ENCODE assay signal across 8 cellular contexts in genomic region chr17:4934173-4934979, GRCh38. TPM values are rescaled to one million over a fixed set of nuclear protein-coding genes. Genes with fewer than 3 reads are reported as not detected.
DNase-seq lines count a peak whose midpoint lies in the region; TF ChIP-seq lines count a peak whose summit lies in the region.

No MANE protein-coding gene starts in this region.

- peak overlapping the region; percentile 71 for H3K9ac ChIP-seq in mesenchymal stem cell (ENCODE audit: low read length)

- H3K9me3 Mint-ChIP-seq in activated naive CD4-positive, alpha-beta T cell treated with anti-CD3 and anti-CD28 coated beads, Interleukin-2, amount 10 ng/mL, durations not matched to agents 7 days and 5 days = no peaks in the 10 kb centered on the region
- H3K9me3 Mint-ChIP-seq in brain = peaks cover 0 to 3% (median 0%) of the 10 kb centered on the region in 5 experiments

- peak overlapping the region; percentile 73 for H3K27ac Mint-ChIP-seq in activated naive CD4-positive, alpha-beta T cell treated with anti-CD3 and anti-CD28 coated beads, Interleukin-2, amount 10 ng/mL, durations not matched to agents 7 days and 5 days
- peak overlapping the region; percentile 67 to 92 (median 83) for H3K27ac Mint-ChIP-seq in brain

- peak overlapping the region; percentile 60 for H2AFZ ChIP-seq in mesenchymal stem cell (ENCODE audit: low read depth, low read length)

- H2BK15ac ChIP-seq in mesenchymal stem cell (ENCODE audit: low read depth, poor library complexity, severe bottlenecking) = no peak overlapping the region

- H3K27me3 ChIP-seq in mesenchymal stem cell (ENCODE audit: control insufficient read depth in 1 of 2, insufficient read depth in 1 of 2, low read length in 2 of 2) = no peaks in the 10 kb centered on the region

- peak overlapping the region in 1 of 2 experiments; percentile 59 for H3K4me3 ChIP-seq in mesenchymal stem cell (ENCODE audit: insufficient read depth in 1 of 2, low read depth in 1 of 2, low read length in 2 of 2)

- H3K36me3 Mint-ChIP-seq in activated naive CD4-positive, alpha-beta T cell treated with anti-CD3 and anti-CD28 coated beads, Interleukin-2, amount 10 ng/mL, durations not matched to agents 7 days and 5 days = peaks cover 43% of the 10 kb centered on the region
- peaks cover 17% of the 10 kb centered on the region for H3K36me3 Mint-ChIP-seq in brain

- H2BK5ac ChIP-seq in mesenchymal stem cell (ENCODE audit: low read depth, low read length, poor library complexity, severe bottlenecking) = no peak overlapping the region

- H2AK5ac ChIP-seq in mesenchymal stem cell (ENCODE audit: low read length, severe bottlenecking) = peak overlapping the region; percentile 45

- H3K79me1 ChIP-seq in mesenchymal stem cell (replicated peaks; ENCODE audit: low read length, poor library complexity, severe bottlenecking) = peaks cover 31% of the 10 kb centered on the region

- peak overlapping the region in 1 of 2 experiments; percentile 68 for H3K14ac ChIP-seq in mesenchymal stem cell (ENCODE audit: low read length in 2 of 2)

- H3K23ac ChIP-seq in mesenchymal stem cell (ENCODE audit: low read length in 2 of 2) = no peak overlapping the region

- H2BK12ac ChIP-seq in mesenchymal stem cell (ENCODE audit: low read length in 2 of 2) = no peak overlapping the region

- peak overlapping the region in 1 of 2 experiments; percentile 37 for H3K18ac ChIP-seq in mesenchymal stem cell (ENCODE audit: low read depth in 1 of 2, low read length in 2 of 2)

- H3K27ac ChIP-seq in mesenchymal stem cell (ENCODE audit: low read length, poor library complexity, severe bottlenecking) = peak overlapping the region; percentile 24

- peak overlapping the region in 1 of 2 experiments; percentile 13 for H3K4ac ChIP-seq in mesenchymal stem cell (ENCODE audit: low read depth in 1 of 2, low read length in 2 of 2)

- H4K91ac ChIP-seq in mesenchymal stem cell (ENCODE audit: low read length) = peak overlapping the region; percentile 81

- no peaks in the 10 kb centered on the region for H3K9me3 ChIP-seq in mesenchymal stem cell (ENCODE audit: control insufficient read depth, low read length)

- TF ChIP-seq CTCF in brain (conservative IDR thresholded peaks at IDR 0.05) = peak in 1 of 2 experiments; percentile 18

- CTCF ChIA-PET in activated naive CD4-positive, alpha-beta T cell treated with anti-CD3 and anti-CD28 coated beads, Interleukin-2, amount 10 ng/mL, durations not matched to agents 7 days and 5 days (lab: Charles Lee) = interaction anchor here (0.7 to 1.2 kb wide), 2 partner anchors 22 to 25 kb away, joined by 4 read pairs; no protein-coding TSS in a partner anchor
- CTCF ChIA-PET in HEK293T (lab: Yijun Ruan, JAX) = interaction anchor here (0.6 kb wide), 1 partner anchor 1158 kb away, joined by 3 read pairs; no protein-coding TSS in a partner anchor

- H3K4me1 ChIP-seq in mesenchymal stem cell (ENCODE audit: control insufficient read depth, insufficient read depth, low read depth, low read length) = peaks cover 25% of the 10 kb centered on the region

- H3K4me3 Mint-ChIP-seq in activated naive CD4-positive, alpha-beta T cell treated with anti-CD3 and anti-CD28 coated beads, Interleukin-2, amount 10 ng/mL, durations not matched to agents 7 days and 5 days = no peak overlapping the region
- H3K4me3 Mint-ChIP-seq in brain = peak overlapping the region in 3 of 5 experiments; percentile 31 to 44 (median 44)

- no peak for DNase-seq in activated naive CD4-positive, alpha-beta T cell treated with anti-CD3 and anti-CD28 coated beads, Interleukin-2, amount 10 ng/mL, durations not matched to agents 7 days and 5 days
- no peak for DNase-seq in activated naive CD4-positive, alpha-beta T cell treated with Interleukin-2 at 50 U/mL for 16 hours
- peak; percentile 47 for DNase-seq in NCI-H69 (lab: John Stamatoyannopoulos, UW)
- DNase-seq in mesenchymal stem cell = peak; percentile 65
- DNase-seq in HEK293T (ENCODE audit: extremely low spot score) = no peak
- no peak for DNase-seq in retina
- DNase-seq in NCI-H1930 (lab: John Stamatoyannopoulos, UW) = no peak

- peaks cover 41% of the 10 kb centered on the region for H3K4me1 Mint-ChIP-seq in activated naive CD4-positive, alpha-beta T cell treated with anti-CD3 and anti-CD28 coated beads, Interleukin-2, amount 10 ng/mL, durations not matched to agents 7 days and 5 days
- peaks cover 30% of the 10 kb centered on the region for H3K4me1 Mint-ChIP-seq in brain

- POLR2A ChIA-PET in HEK293T (lab: Yijun Ruan, JAX) = interaction anchor here (1.0 to 1.7 kb wide), 3 partner anchors 13 to 33 kb away, joined by 3 to 4 read pairs (median 3); partner anchors contain the start of gene SPAG7

- peaks cover 8% of the 10 kb centered on the region for H3K27me3 Mint-ChIP-seq in activated naive CD4-positive, alpha-beta T cell treated with anti-CD3 and anti-CD28 coated beads, Interleukin-2, amount 10 ng/mL, durations not matched to agents 7 days and 5 days
- peaks cover 6% of the 10 kb centered on the region for H3K27me3 Mint-ChIP-seq in brain

- peak overlapping the region; percentile 38 for H3K4me2 ChIP-seq in mesenchymal stem cell (ENCODE audit: low read length, poor library complexity, severe bottlenecking)

- H3K36me3 ChIP-seq in mesenchymal stem cell (ENCODE audit: control insufficient read depth in 1 of 2, insufficient read depth in 2 of 2, low read depth in 1 of 2, low read length in 2 of 2) = peaks cover 42 to 50% of the 10 kb centered on the region in 2 experiments

- peak overlapping the region; percentile 94 for H4K8ac ChIP-seq in mesenchymal stem cell (ENCODE audit: low read length)

- no peak overlapping the region for H2BK120ac ChIP-seq in mesenchymal stem cell (ENCODE audit: low read depth, low read length)

- WGBS in mesenchymal stem cell = 54% methylated on average over 13 of the region's 14 CpGs

TF ChIP-seq in HEK293T, 16 proteins besides CTCF, POLR2A, EP300 and RAD21:
- TF ChIP-seq FOXA1 (IDR thresholded peaks at IDR 0.05) (no peak), SP1 (IDR thresholded peaks at IDR 0.05) (no peak), ZNF384 (IDR thresholded peaks at IDR 0.05) (no peak), TARDBP (IDR thresholded peaks at IDR 0.05) (no peak), CTBP1 (IDR thresholded peaks at IDR 0.05; ENCODE audit: borderline replicate concordance) (no peak), ELF4 (IDR thresholded peaks at IDR 0.05) (no peak), FOXM1 (IDR thresholded peaks at IDR 0.05; ENCODE audit: borderline replicate concordance) (no peak), BHLHE40 (IDR thresholded peaks at IDR 0.05; ENCODE audit: borderline replicate concordance) (no peak)
- TF ChIP-seq, protein P1, sequence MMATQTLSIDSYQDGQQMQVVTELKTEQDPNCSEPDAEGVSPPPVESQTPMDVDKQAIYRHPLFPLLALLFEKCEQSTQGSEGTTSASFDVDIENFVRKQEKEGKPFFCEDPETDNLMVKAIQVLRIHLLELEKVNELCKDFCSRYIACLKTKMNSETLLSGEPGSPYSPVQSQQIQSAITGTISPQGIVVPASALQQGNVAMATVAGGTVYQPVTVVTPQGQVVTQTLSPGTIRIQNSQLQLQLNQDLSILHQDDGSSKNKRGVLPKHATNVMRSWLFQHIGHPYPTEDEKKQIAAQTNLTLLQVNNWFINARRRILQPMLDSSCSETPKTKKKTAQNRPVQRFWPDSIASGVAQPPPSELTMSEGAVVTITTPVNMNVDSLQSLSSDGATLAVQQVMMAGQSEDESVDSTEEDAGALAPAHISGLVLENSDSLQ (IDR thresholded peaks at IDR 0.05) = no peak

RNA-seq across cellular contexts. Expression of gene GP1BA, which starts 2.3 kb away (rescaled TPM):
- polyA plus RNA-seq in brain (ENCODE audit: insufficient read depth, low read depth, low replicate concordance) = not detected
- 0.03 TPM for polyA plus RNA-seq in mesenchymal stem cell (2013, experiment 1 of 2)
- polyA plus RNA-seq in mesenchymal stem cell (2013, experiment 2 of 2) = not detected

RNA-seq across cellular contexts. Expression of gene SLC25A11, which starts 5.5 kb away (rescaled TPM):
- 120 TPM for polyA plus RNA-seq in brain (ENCODE audit: insufficient read depth, low read depth, low replicate concordance)
- 37.5 TPM for polyA plus RNA-seq in mesenchymal stem cell (2013, experiment 1 of 2)
- polyA plus RNA-seq in mesenchymal stem cell (2013, experiment 2 of 2) = 36.9 TPM

RNA-seq across cellular contexts. Expression of gene RNF167, which starts 5.7 kb away (rescaled TPM):
- 268 TPM for polyA plus RNA-seq in brain (ENCODE audit: insufficient read depth, low read depth, low replicate concordance)
- polyA plus RNA-seq in mesenchymal stem cell (2013, experiment 1 of 2) = 84.3 TPM
- polyA plus RNA-seq in mesenchymal stem cell (2013, experiment 2 of 2) = 84.9 TPM

RNA-seq across cellular contexts. Expression of gene PFN1, which starts 14.0 kb away (rescaled TPM):
- 473 TPM for polyA plus RNA-seq in brain (ENCODE audit: insufficient read depth, low read depth, low replicate concordance)
- polyA plus RNA-seq in mesenchymal stem cell (2013, experiment 1 of 2) = 1,651 TPM
- 1,671 TPM for polyA plus RNA-seq in mesenchymal stem cell (2013, experiment 2 of 2)

RNA-seq across cellular contexts. Expression of gene ENO3, which starts 16.5 kb away (rescaled TPM):
- 5.5 TPM for polyA plus RNA-seq in brain (ENCODE audit: insufficient read depth, low read depth, low replicate concordance)
- polyA plus RNA-seq in mesenchymal stem cell (2013, experiment 1 of 2) = 3.9 TPM
- 3.3 TPM for polyA plus RNA-seq in mesenchymal stem cell (2013, experiment 2 of 2)

Comparison
In these comparisons a context has a peak if more than half of its experiments do, and no peak if none do; other contexts are left out.
1. DNase-seq: peak in NCI-H69 (single experiment) and mesenchymal stem cell (single experiment); none in activated naive CD4-positive, alpha-beta T cell treated with anti-CD3 and anti-CD28 coated beads, Interleukin-2, amount 10 ng/mL, durations not matched to agents 7 days and 5 days (single experiment), activated naive CD4-positive, alpha-beta T cell treated with Interleukin-2 at 50 U/mL for 16 hours (single experiment), HEK293T (single experiment), retina (single experiment) and NCI-H1930 (0 of 2).